11 cellular contexts compared by ENCODE assay signal in genomic region chr2:217913415-217913814, GRCh38.
DNase-seq lines count a peak whose midpoint lies in the region; ATAC-seq, FAIRE-seq and TF ChIP-seq lines count a peak whose summit lies in the region.
"Had no signal": no experiment of that assay in that cellular context is flagged by ENCODE, and none has a peak within 500 bp of the region (broad histone marks: within the 10 kb centered on the region; RNA-seq: fewer than 3 reads in every experiment).

No MANE protein-coding gene starts in this region.

- H3K4me3 Mint-ChIP-seq in HFFc6 = no peak overlapping the region
- no peak overlapping the region for H3K4me3 Mint-ChIP-seq in CD4-positive, alpha-beta memory T cell
- H3K4me3 Mint-ChIP-seq: activated naive CD4-positive, alpha-beta T cell treated with anti-CD3 and anti-CD28 coated beads, Interleukin-2, amount 50 U/mL, for 24 hours had no signal

- peaks cover 9% of the 10 kb centered on the region for H3K27me3 Mint-ChIP-seq in HFFc6 (ENCODE audit: insufficient read depth)
- H3K27me3 Mint-ChIP-seq in CD4-positive, alpha-beta memory T cell = peaks cover 4 to 22% of the 10 kb centered on the region in 2 donors

- H3K4me1 Mint-ChIP-seq in HFFc6 (ENCODE audit: low read depth) = peaks cover 76% of the 10 kb centered on the region
- H3K4me1 Mint-ChIP-seq in CD4-positive, alpha-beta memory T cell = no peaks in the 10 kb centered on the region
- H3K4me1 Mint-ChIP-seq: activated naive CD4-positive, alpha-beta T cell treated with anti-CD3 and anti-CD28 coated beads, Interleukin-2, amount 50 U/mL, for 24 hours had no signal

- H3K36me3 ChIP-seq in lower lobe of right lung (peaks cover 28% of the 10 kb centered on the region), skeletal muscle tissue (ENCODE audit: control insufficient read depth in 3 of 3, insufficient read depth in 3 of 3, low read length in 3 of 3) (peaks cover 3 to 20% (median 18%) of the 10 kb centered on the region in 3 donors), small intestine (ENCODE audit: control insufficient read depth in 2 of 2, insufficient read depth in 2 of 2, low read length in 2 of 2) (no peaks in the 10 kb centered on the region)
- H3K36me3 ChIP-seq in CD4-positive, alpha-beta memory T cell (ENCODE audit: insufficient read depth, low read length) = no peaks in the 10 kb centered on the region

- H3K36me3 Mint-ChIP-seq in HFFc6 (ENCODE audit: low read depth) = peaks cover 32% of the 10 kb centered on the region
- no peaks in the 10 kb centered on the region for H3K36me3 Mint-ChIP-seq in CD4-positive, alpha-beta memory T cell
- H3K36me3 Mint-ChIP-seq: activated naive CD4-positive, alpha-beta T cell treated with anti-CD3 and anti-CD28 coated beads, Interleukin-2, amount 50 U/mL, for 24 hours had no signal

- H3K9me3 Mint-ChIP-seq in HFFc6 = no peaks in the 10 kb centered on the region
- H3K9me3 Mint-ChIP-seq in CD4-positive, alpha-beta memory T cell = peaks cover 0 to 2% (median 0%) of the 10 kb centered on the region in 8 donors
- H3K9me3 Mint-ChIP-seq: activated naive CD4-positive, alpha-beta T cell treated with anti-CD3 and anti-CD28 coated beads, Interleukin-2, amount 50 U/mL, for 24 hours had no signal

- DNase-seq in HFFc6 = no peak
- no peak for DNase-seq in dorsolateral prefrontal cortex
- no peak for DNase-seq in lower lobe of right lung
- DNase-seq in small intestine = no peak
- no peak for DNase-seq in OCI-M1 (lab: John Stamatoyannopoulos, UW)
- DNase-seq in NCI-H748 (lab: John Stamatoyannopoulos, UW; ENCODE audit: unreplicated experiment) = no peak
- no peak for DNase-seq in CD4-positive, alpha-beta memory T cell
- DNase-seq: Calu3 had no signal

- POLR2A ChIA-PET in CD4-positive, alpha-beta memory T cell (lab: Charles Lee; ENCODE audit: partially characterized antibody) = no interaction called here

- H3K27ac Mint-ChIP-seq in HFFc6 = peak overlapping the region; percentile 69
- peak overlapping the region in 1 of 7 donors; percentile 16 for H3K27ac Mint-ChIP-seq in CD4-positive, alpha-beta memory T cell
- H3K27ac Mint-ChIP-seq: activated naive CD4-positive, alpha-beta T cell treated with anti-CD3 and anti-CD28 coated beads, Interleukin-2, amount 50 U/mL, for 24 hours had no signal

- WGBS in small intestine, 3 donors = 60 to 75% (median 70%) methylated on average over 2 of the region's 2 CpGs

- H3K27me3 ChIP-seq in dorsolateral prefrontal cortex (no peaks in the 10 kb centered on the region), lower lobe of right lung (ENCODE audit: low read depth) (no peaks in the 10 kb centered on the region), skeletal muscle tissue (ENCODE audit: control insufficient read depth in 3 of 3, insufficient read depth in 3 of 3, low read length in 3 of 3) (no peaks in the 10 kb centered on the region), small intestine (ENCODE audit: control insufficient read depth in 2 of 2, insufficient read depth in 2 of 2, low read length in 2 of 2) (no peaks in the 10 kb centered on the region)
- H3K27me3 ChIP-seq in CD4-positive, alpha-beta memory T cell (ENCODE audit: insufficient read depth, low read length) = no peaks in the 10 kb centered on the region

- TF ChIP-seq CTCF in HFFc6 (IDR thresholded peaks at IDR 0.05) (no peak), dorsolateral prefrontal cortex (IDR thresholded peaks at IDR 0.05 in 54 of 56, conservative IDR thresholded peaks at IDR 0.05 in 2 of 56; ENCODE audit: low read depth in 1 of 56, partially characterized antibody in 56 of 56) (no peak), lower lobe of right lung (IDR thresholded peaks at IDR 0.05) (no peak)

- intact Hi-C loops in dorsolateral prefrontal cortex (cut with DNase I) = no loop called here
- intact Hi-C loops in lower lobe of right lung (cut with DNase I) = no loop called here
- intact Hi-C loops in CD4-positive, alpha-beta memory T cell (cut with micrococcal nuclease) = no loop called here

- CTCF ChIA-PET in CD4-positive, alpha-beta memory T cell (lab: Charles Lee; ENCODE audit: partially characterized antibody) = no interaction called here

- ATAC-seq in lower lobe of right lung = peak in 1 of 2 donors; percentile 51

- FAIRE-seq in small intestine (lab: Jason Lieb, UNC) = no peak

- no peaks in the 10 kb centered on the region for H3K9me3 ChIP-seq in lower lobe of right lung
- no peaks in the 10 kb centered on the region for H3K9me3 ChIP-seq in skeletal muscle tissue (ENCODE audit: control insufficient read depth in 3 of 3, low read length in 3 of 3)
- H3K9me3 ChIP-seq in small intestine (ENCODE audit: control insufficient read depth, low read depth) = no peaks in the 10 kb centered on the region
- H3K9me3 ChIP-seq in CD4-positive, alpha-beta memory T cell (ENCODE audit: control insufficient read depth in 1 of 2, low read length in 2 of 2) = no peaks in the 10 kb centered on the region

- peak overlapping the region; percentile 52 to 75 (median 68) for H3K9ac ChIP-seq in skeletal muscle tissue (ENCODE audit: low read depth in 1 of 3, low read length in 3 of 3)

- H3K4me1 ChIP-seq in lower lobe of right lung (peaks cover 99% of the 10 kb centered on the region), skeletal muscle tissue (ENCODE audit: control insufficient read depth in 3 of 3, insufficient read depth in 3 of 3, low read length in 3 of 3) (peaks cover 95 to 97% (median 96%) of the 10 kb centered on the region in 3 donors), small intestine (ENCODE audit: control insufficient read depth in 2 of 2, insufficient read depth in 1 of 2, low read depth in 1 of 2, low read length in 1 of 2) (peaks cover 0 to 4% of the 10 kb centered on the region in 2 donors)
- H3K4me1 ChIP-seq in CD4-positive, alpha-beta memory T cell (ENCODE audit: insufficient read depth, low read length) = no peaks in the 10 kb centered on the region

- H3K4me3 ChIP-seq in dorsolateral prefrontal cortex (no peak overlapping the region), lower lobe of right lung (peak overlapping the region; percentile 16), skeletal muscle tissue (ENCODE audit: low read length in 3 of 3) (peak overlapping the region in 2 of 3 donors; percentile 31 to 58), small intestine (ENCODE audit: low read depth in 1 of 2, low read length in 2 of 2) (no peak overlapping the region)
- H3K4me3 ChIP-seq in CD4-positive, alpha-beta memory T cell (ENCODE audit: low read length in 2 of 2) = no peak overlapping the region
- H3K4me3 ChIP-seq: SK-N-MC had no signal

- H3K27ac ChIP-seq in dorsolateral prefrontal cortex (peak overlapping the region in 30 of 59 donors; percentile 5 to 92 (median 58)), lower lobe of right lung (peak overlapping the region; percentile 84), skeletal muscle tissue (ENCODE audit: low read depth, low read length) (peak overlapping the region; percentile 75), small intestine (ENCODE audit: low read depth in 1 of 2, low read length in 1 of 2) (peak overlapping the region in 1 of 2 donors; percentile 76)
- H3K27ac ChIP-seq in CD4-positive, alpha-beta memory T cell (ENCODE audit: low read depth, low read length) = no peak overlapping the region
- H3K27ac ChIP-seq: SK-N-MC had no signal

Comparison
In these comparisons a context has a peak if more than half of its experiments do, and no peak if none do; other contexts are left out.
1. H3K4me3 ChIP-seq: peak in lower lobe of right lung (single experiment) and skeletal muscle tissue (2 of 3); none in dorsolateral prefrontal cortex (0 of 59), small intestine (0 of 2) and CD4-positive, alpha-beta memory T cell (0 of 2).